In genomic region chr18:73638709-73639108, GRCh38 we compare ENCODE assay signal across 20 cellular contexts.
A peak's percentile ranks its signal among the peaks of the same experiment; 100 is the strongest.
DNase-seq lines count a peak whose midpoint lies in the region; TF ChIP-seq lines count a peak whose summit lies in the region.
"Had no signal": no experiment of that assay in that cellular context is flagged by ENCODE, and none has a peak within 500 bp of the region (broad histone marks: within the 10 kb centered on the region; RNA-seq: fewer than 3 reads in every experiment).

No MANE protein-coding gene starts in this region.

- H3K4me3 ChIP-seq in HFF-Myc (replicated peaks; ENCODE audit: low read depth, low read length) (no peak overlapping the region), SJSA1 (no peak overlapping the region), retinal pigment epithelial cell (ENCODE audit: low read length) (no peak overlapping the region)
- H3K4me3 ChIP-seq: cardiac muscle cell, pancreas, thyroid gland had no signal

- H3K36me3 Mint-ChIP-seq in activated CD4-positive, alpha-beta memory T cell treated with anti-CD3 and anti-CD28 coated beads for 36 hours: no peaks in the 10 kb centered on the region
- H3K36me3 Mint-ChIP-seq: activated naive CD8-positive, alpha-beta T cell treated with anti-CD3 and anti-CD28 coated beads for 36 hours; CD8-positive, alpha-beta memory T cell had no signal

- H3K27ac ChIP-seq in SJSA1 (0 out of 2 replicates have a peak overlapping the region, but pooled peaks have one; percentile 3), epithelial cell of prostate (peak overlapping the region; percentile 0)
- H3K27ac ChIP-seq: KMS-11, pancreas, thyroid gland had no signal

- H3K27me3 Mint-ChIP-seq in activated CD4-positive, alpha-beta memory T cell treated with anti-CD3 and anti-CD28 coated beads for 36 hours: no peaks in the 10 kb centered on the region
- H3K27me3 Mint-ChIP-seq: activated naive CD8-positive, alpha-beta T cell treated with anti-CD3 and anti-CD28 coated beads for 36 hours; CD8-positive, alpha-beta memory T cell had no signal

- POLR2A ChIA-PET in activated CD4-positive, alpha-beta memory T cell treated with anti-CD3 and anti-CD28 coated beads for 36 hours (lab: Charles Lee): no interaction called here

- no peak overlapping the region for H3K4me3 Mint-ChIP-seq in activated CD4-positive, alpha-beta memory T cell treated with anti-CD3 and anti-CD28 coated beads for 36 hours
- H3K4me3 Mint-ChIP-seq: activated naive CD8-positive, alpha-beta T cell treated with anti-CD3 and anti-CD28 coated beads for 36 hours; CD8-positive, alpha-beta memory T cell; nephron had no signal

- no peaks in the 10 kb centered on the region for H3K9me3 ChIP-seq in SJSA1 (replicated peaks)
- H3K9me3 ChIP-seq: pancreas, thyroid gland had no signal

- intact Hi-C loops in activated CD4-positive, alpha-beta memory T cell treated with anti-CD3 and anti-CD28 coated beads for 36 hours (cut with micrococcal nuclease): no loop called here

- no peak for TF ChIP-seq CTCF in HFF-Myc (IDR thresholded peaks at IDR 0.05; ENCODE audit: low read depth, low read length, missing control alignments)
- no peak for TF ChIP-seq CTCF in retinal pigment epithelial cell (conservative IDR thresholded peaks at IDR 0.05; ENCODE audit: low read depth, low read length)

- CTCF ChIA-PET in activated CD4-positive, alpha-beta memory T cell treated with anti-CD3 and anti-CD28 coated beads for 36 hours (lab: Charles Lee): no interaction called here

- DNase-seq in HFF-Myc (ENCODE audit: extremely low read depth, low read depth) (peak; percentile 21), SJSA1 (ENCODE audit: low read depth in 1 of 2, low spot score in 2 of 2) (peak in 1 of 2 experiments; percentile 21), epithelial cell of prostate (ENCODE audit: low read depth, low spot score) (no peak), retinal pigment epithelial cell (ENCODE audit: low read depth) (peak; percentile 50), SIG-M5 (lab: John Stamatoyannopoulos, UW) (no peak)
- DNase-seq in activated CD4-positive, alpha-beta memory T cell treated with anti-CD3 and anti-CD28 coated beads for 36 hours: no peak
- DNase-seq in NK-92 treated with Interleukin-12 subunit alpha and Interleukin-12 subunit beta, amount 100 ng/mL, for 24 hours (lab: John Stamatoyannopoulos, UW): no peak
- DNase-seq: activated naive CD8-positive, alpha-beta T cell treated with anti-CD3 and anti-CD28 coated beads for 36 hours; CD8-positive, alpha-beta memory T cell; DMS79 treated with DMSO at 0.1 percent for 48 hours; glutamatergic neuron; NCI-H187; NCI-H774; pancreas; stimulated activated CD4-positive, alpha-beta T cell treated with anti-CD3 and anti-CD28 coated beads, Interleukin-1b, Interleukin-23, amount 100 ng/mL, for 48 hours; stimulated activated naive CD4-positive, alpha-beta T cell treated with Interleukin-2 at 50 U/mL for 16 hours; thyroid gland had no signal

- H3K36me3 ChIP-seq in SJSA1: no peaks in the 10 kb centered on the region
- H3K36me3 ChIP-seq: cardiac muscle cell, pancreas, thyroid gland had no signal

- peaks cover 24% of the 10 kb centered on the region for H3K4me1 ChIP-seq in SJSA1 (replicated peaks)
- H3K4me1 ChIP-seq: pancreas, thyroid gland had no signal

- H3K9me3 Mint-ChIP-seq in activated CD4-positive, alpha-beta memory T cell treated with anti-CD3 and anti-CD28 coated beads for 36 hours: peaks cover 2% of the 10 kb centered on the region
- H3K9me3 Mint-ChIP-seq: activated naive CD8-positive, alpha-beta T cell treated with anti-CD3 and anti-CD28 coated beads for 36 hours; nephron had no signal

- no peaks in the 10 kb centered on the region for H3K27me3 ChIP-seq in SJSA1 (replicated peaks)
- H3K27me3 ChIP-seq: cardiac muscle cell, pancreas, thyroid gland had no signal

- no peaks in the 10 kb centered on the region for H3K4me1 Mint-ChIP-seq in activated CD4-positive, alpha-beta memory T cell treated with anti-CD3 and anti-CD28 coated beads for 36 hours (ENCODE audit: low read depth)
- H3K4me1 Mint-ChIP-seq: activated naive CD8-positive, alpha-beta T cell treated with anti-CD3 and anti-CD28 coated beads for 36 hours; CD8-positive, alpha-beta memory T cell; nephron had no signal

- no peak overlapping the region for H3K27ac Mint-ChIP-seq in activated CD4-positive, alpha-beta memory T cell treated with anti-CD3 and anti-CD28 coated beads for 36 hours
- H3K27ac Mint-ChIP-seq: activated naive CD8-positive, alpha-beta T cell treated with anti-CD3 and anti-CD28 coated beads for 36 hours; CD8-positive, alpha-beta memory T cell; nephron had no signal

Comparison
In these comparisons a context has a peak if more than half of its experiments do, and no peak if none do; other contexts are left out.
1. DNase-seq: peak in HFF-Myc (single experiment) and retinal pigment epithelial cell (single experiment); none in epithelial cell of prostate (single experiment), SIG-M5 (single experiment), activated CD4-positive, alpha-beta memory T cell treated with anti-CD3 and anti-CD28 coated beads for 36 hours (single experiment) and NK-92 treated with Interleukin-12 subunit alpha and Interleukin-12 subunit beta, amount 100 ng/mL, for 24 hours (single experiment).